In genomic region chr4:79597266-79597665, GRCh38 we compare ENCODE assay signal across 15 cellular contexts.
DNase-seq lines count a peak whose midpoint lies in the region; ATAC-seq and TF ChIP-seq lines count a peak whose summit lies in the region.
"Had no signal": no experiment of that assay in that cellular context is flagged by ENCODE, and none has a peak within 500 bp of the region (broad histone marks: within the 10 kb centered on the region; RNA-seq: fewer than 3 reads in every experiment).

No MANE protein-coding gene starts in this region.

- no peak for ATAC-seq in gastroesophageal sphincter
- ATAC-seq in activated T-cell treated with anti-CD3 and anti-CD28 coated beads, Interleukin-2, amount 50 U/mL, for 4 hours: no peak
- ATAC-seq: activated T-cell treated with anti-CD3 and anti-CD28 coated beads, Interleukin-2, amount 50 U/mL, for 72 hours; stimulated activated naive CD8-positive, alpha-beta T cell treated with anti-CD3 and anti-CD28 coated beads, Interleukin-15, amount 100 ng/mL, for 72 hours had no signal

- no peak overlapping the region for H3K4me3 ChIP-seq in AG09309 (ENCODE audit: control insufficient read depth, low read depth, low read length)
- H3K4me3 ChIP-seq in gastroesophageal sphincter: no peak overlapping the region

- H3K9me3 Mint-ChIP-seq in activated T-cell treated with anti-CD3 and anti-CD28 coated beads, Interleukin-2, amount 50 U/mL, for 4 hours: no peaks in the 10 kb centered on the region
- H3K9me3 Mint-ChIP-seq: stimulated activated naive CD8-positive, alpha-beta T cell treated with anti-CD3 and anti-CD28 coated beads, Interleukin-15, amount 100 ng/mL, for 72 hours had no signal

- H3K4me3 Mint-ChIP-seq in activated T-cell treated with anti-CD3 and anti-CD28 coated beads, Interleukin-2, amount 50 U/mL, for 4 hours: no peak overlapping the region
- H3K4me3 Mint-ChIP-seq: activated CD4-positive, alpha-beta T cell treated with anti-CD3 and anti-CD28 coated beads, Interleukin-2, amount 10 ng/mL, durations not matched to agents 24 days and 14 days; activated T-cell treated with anti-CD3 and anti-CD28 coated beads, Interleukin-2, amount 50 U/mL, for 72 hours; stimulated activated naive CD8-positive, alpha-beta T cell treated with anti-CD3 and anti-CD28 coated beads, Interleukin-15, amount 100 ng/mL, for 72 hours had no signal

- peak overlapping the region; percentile 84 to 99 (median 88) for H3K27ac ChIP-seq in gastroesophageal sphincter

- H3K9me3 ChIP-seq in gastroesophageal sphincter: no peaks in the 10 kb centered on the region

- no peaks in the 10 kb centered on the region for H3K4me1 Mint-ChIP-seq in activated T-cell treated with anti-CD3 and anti-CD28 coated beads, Interleukin-2, amount 50 U/mL, for 4 hours (ENCODE audit: low read depth)
- H3K4me1 Mint-ChIP-seq: activated CD4-positive, alpha-beta T cell treated with anti-CD3 and anti-CD28 coated beads, Interleukin-2, amount 10 ng/mL, durations not matched to agents 24 days and 14 days; stimulated activated naive CD8-positive, alpha-beta T cell treated with anti-CD3 and anti-CD28 coated beads, Interleukin-15, amount 100 ng/mL, for 72 hours had no signal

- H3K36me3 ChIP-seq in gastroesophageal sphincter: no peaks in the 10 kb centered on the region

- no peak for TF ChIP-seq CTCF in AG09309 (IDR thresholded peaks at IDR 0.05; ENCODE audit: control insufficient read depth, insufficient read depth, low read depth, low read length, missing control alignments)
- no peak for TF ChIP-seq CTCF in gastroesophageal sphincter (IDR thresholded peaks at IDR 0.05)

- peaks cover 4% of the 10 kb centered on the region for H3K27me3 Mint-ChIP-seq in activated T-cell treated with anti-CD3 and anti-CD28 coated beads, Interleukin-2, amount 50 U/mL, for 4 hours (ENCODE audit: low read depth)
- H3K27me3 Mint-ChIP-seq: B cell; stimulated activated naive CD8-positive, alpha-beta T cell treated with anti-CD3 and anti-CD28 coated beads, Interleukin-15, amount 100 ng/mL, for 72 hours had no signal

- no peaks in the 10 kb centered on the region for H3K36me3 Mint-ChIP-seq in activated T-cell treated with anti-CD3 and anti-CD28 coated beads, Interleukin-2, amount 50 U/mL, for 4 hours (ENCODE audit: insufficient read depth)

- TF ChIP-seq EP300 in gastroesophageal sphincter (IDR thresholded peaks at IDR 0.05): no peak

- DNase-seq in AG09309 (ENCODE audit: low read depth) (peak; percentile 14), H4 (ENCODE audit: low spot score) (peak; percentile 77), astrocyte of the hippocampus (ENCODE audit: low read depth, low spot score) (peak; percentile 65), DMS79 treated with DMSO at 0.1 percent for 48 hours (lab: John Stamatoyannopoulos, UW) (no peak), COLO668 (lab: John Stamatoyannopoulos, UW; ENCODE audit: unreplicated experiment) (no peak)
- DNase-seq in activated T-cell treated with anti-CD3 and anti-CD28 coated beads, Interleukin-2, amount 50 U/mL, for 4 hours: no peak
- no peak for DNase-seq in activated CD4-positive, CD25-positive, alpha-beta regulatory T cell treated with anti-CD3 and anti-CD28 coated beads, Interleukin-2, amount 50 U/mL, for 72 hours
- DNase-seq: activated CD4-positive, alpha-beta T cell treated with anti-CD3 and anti-CD28 coated beads, Interleukin-2, amount 10 ng/mL, durations not matched to agents 24 days and 14 days; activated T-cell treated with anti-CD3 and anti-CD28 coated beads, Interleukin-2, amount 50 U/mL, for 72 hours; cortex of kidney; mammary epithelial cell; SHP77 treated with DMSO at 0.1 percent for 48 hours; stimulated activated naive CD8-positive, alpha-beta T cell treated with anti-CD3 and anti-CD28 coated beads, Interleukin-15, amount 100 ng/mL, for 72 hours had no signal

- 45 to 50% methylated on average over 2 of the region's 2 CpGs for WGBS in gastroesophageal sphincter (ENCODE audit: low coverage in 1 of 2), 2 donors

- peaks cover 5 to 38% (median 9%) of the 10 kb centered on the region in 3 donors for H3K4me1 ChIP-seq in gastroesophageal sphincter

- no peak for TF ChIP-seq POLR2A in gastroesophageal sphincter (IDR thresholded peaks at IDR 0.05)

- no peaks in the 10 kb centered on the region for H3K27me3 ChIP-seq in gastroesophageal sphincter

Comparison
In these comparisons a context has a peak if more than half of its experiments do, and no peak if none do; other contexts are left out.
1. DNase-seq: peak in AG09309 (single experiment), H4 (single experiment) and astrocyte of the hippocampus (single experiment); none in activated T-cell treated with anti-CD3 and anti-CD28 coated beads, Interleukin-2, amount 50 U/mL, for 4 hours (single experiment), DMS79 treated with DMSO at 0.1 percent for 48 hours (single experiment), activated CD4-positive, CD25-positive, alpha-beta regulatory T cell treated with anti-CD3 and anti-CD28 coated beads, Interleukin-2, amount 50 U/mL, for 72 hours (single experiment) and COLO668 (single experiment).